19 cellular contexts compared by ENCODE assay signal in genomic region chr10:30215131-30215530, GRCh38.
DNase-seq lines count a peak whose midpoint lies in the region; ATAC-seq lines count a peak whose summit lies in the region.
"Had no signal": no experiment of that assay in that cellular context is flagged by ENCODE, and none has a peak within 500 bp of the region (broad histone marks: within the 10 kb centered on the region; RNA-seq: fewer than 3 reads in every experiment).

No MANE protein-coding gene starts in this region.

- H3K18ac ChIP-seq in mesenchymal stem cell (ENCODE audit: low read depth in 1 of 2, low read length in 2 of 2), result no peak overlapping the region

- no peak overlapping the region for H2BK15ac ChIP-seq in mesenchymal stem cell (ENCODE audit: low read depth, poor library complexity, severe bottlenecking)

- H2BK120ac ChIP-seq in mesenchymal stem cell (ENCODE audit: low read depth, low read length), result no peak overlapping the region

- no peak overlapping the region for H4K8ac ChIP-seq in mesenchymal stem cell (ENCODE audit: low read length)

- H3K27me3 ChIP-seq in adipocyte (replicated peaks; ENCODE audit: control insufficient read depth, insufficient read depth, low read length), result peaks cover under 1% of the 10 kb centered on the region
- peaks cover 0 to 2% of the 10 kb centered on the region in 2 experiments for H3K27me3 ChIP-seq in mesenchymal stem cell (ENCODE audit: control insufficient read depth in 1 of 2, insufficient read depth in 1 of 2, low read length in 2 of 2)
- no peaks in the 10 kb centered on the region for H3K27me3 ChIP-seq in subcutaneous abdominal adipose tissue (ENCODE audit: control insufficient read depth in 5 of 5, insufficient read depth in 4 of 5, low read length in 5 of 5)
- H3K27me3 ChIP-seq: brain microvascular endothelial cell, uterus had no signal

- 91% methylated on average over 2 of the region's 2 CpGs for WGBS in mesenchymal stem cell

- no peak overlapping the region for H2AFZ ChIP-seq in mesenchymal stem cell (ENCODE audit: low read depth, low read length)

- H3K27ac ChIP-seq in mesenchymal stem cell (ENCODE audit: low read length, poor library complexity, severe bottlenecking) (no peak overlapping the region), subcutaneous abdominal adipose tissue (ENCODE audit: low read depth, low read length) (peak overlapping the region; percentile 3)
- H3K27ac ChIP-seq: brain microvascular endothelial cell had no signal

- no peak overlapping the region for H2BK12ac ChIP-seq in mesenchymal stem cell (ENCODE audit: low read length in 2 of 2)

- H4K91ac ChIP-seq in mesenchymal stem cell (ENCODE audit: low read length), result no peak overlapping the region

- H3K9ac ChIP-seq in adipocyte (ENCODE audit: low read length) (no peak overlapping the region), mesenchymal stem cell (ENCODE audit: low read length) (peak overlapping the region; percentile 52), subcutaneous abdominal adipose tissue (ENCODE audit: low read length in 5 of 5) (peak overlapping the region in 2 of 5 donors; percentile 15 to 38)

- H3K4me1 ChIP-seq in adipocyte (ENCODE audit: control insufficient read depth, insufficient read depth, low read length) (peaks cover 14% of the 10 kb centered on the region), mesenchymal stem cell (ENCODE audit: control insufficient read depth, insufficient read depth, low read depth, low read length) (peaks cover 4% of the 10 kb centered on the region), subcutaneous abdominal adipose tissue (ENCODE audit: control insufficient read depth in 5 of 5, insufficient read depth in 5 of 5, low read length in 5 of 5) (peaks cover 3 to 24% (median 17%) of the 10 kb centered on the region in 5 donors)
- H3K4me1 ChIP-seq: uterus had no signal

- ATAC-seq in HG02571 (IDR thresholded peaks at IDR 0.05; ENCODE audit: unreplicated experiment), result no peak
- ATAC-seq: activated naive CD8-positive, alpha-beta T cell treated with anti-CD3 and anti-CD28 coated beads, Interleukin-2, amount 50 U/mL, for 24 hours; GM12878 had no signal

- H3K9me3 ChIP-seq in adipocyte (ENCODE audit: control insufficient read depth, low read length), result no peaks in the 10 kb centered on the region
- H3K9me3 ChIP-seq in mesenchymal stem cell (ENCODE audit: control insufficient read depth, low read length), result no peaks in the 10 kb centered on the region
- no peaks in the 10 kb centered on the region for H3K9me3 ChIP-seq in subcutaneous abdominal adipose tissue (ENCODE audit: control insufficient read depth in 5 of 5, low read length in 5 of 5)
- H3K9me3 ChIP-seq: uterus had no signal

- H3K4me3 ChIP-seq in adipocyte (ENCODE audit: low read length), result peak overlapping the region; percentile 60
- H3K4me3 ChIP-seq in mesenchymal stem cell (ENCODE audit: insufficient read depth in 1 of 2, low read depth in 1 of 2, low read length in 2 of 2), result peak overlapping the region in 1 of 2 experiments; percentile 58
- peak overlapping the region in 1 of 5 donors; percentile 13 for H3K4me3 ChIP-seq in subcutaneous abdominal adipose tissue (ENCODE audit: low read depth in 1 of 5, low read length in 5 of 5)
- H3K4me3 ChIP-seq: GM12878, uterus had no signal

- H3K14ac ChIP-seq in mesenchymal stem cell (ENCODE audit: low read length in 2 of 2), result no peak overlapping the region

- H3K36me3 ChIP-seq in adipocyte (ENCODE audit: control insufficient read depth, insufficient read depth, low read length, severe bottlenecking) (no peaks in the 10 kb centered on the region), mesenchymal stem cell (ENCODE audit: control insufficient read depth in 1 of 2, insufficient read depth in 2 of 2, low read depth in 1 of 2, low read length in 2 of 2) (no peaks in the 10 kb centered on the region), subcutaneous abdominal adipose tissue (ENCODE audit: control insufficient read depth in 5 of 5, insufficient read depth in 5 of 5, low read length in 5 of 5) (no peaks in the 10 kb centered on the region)
- H3K36me3 ChIP-seq: brain microvascular endothelial cell, uterus had no signal

- no peaks in the 10 kb centered on the region for H3K79me1 ChIP-seq in mesenchymal stem cell (replicated peaks; ENCODE audit: low read length, poor library complexity, severe bottlenecking)

- no peak overlapping the region for H3K4ac ChIP-seq in mesenchymal stem cell (ENCODE audit: low read depth in 1 of 2, low read length in 2 of 2)

- H3K23ac ChIP-seq in mesenchymal stem cell (ENCODE audit: low read length in 2 of 2), result no peak overlapping the region

- H2BK5ac ChIP-seq in mesenchymal stem cell (ENCODE audit: low read depth, low read length, poor library complexity, severe bottlenecking), result no peak overlapping the region

- no peak overlapping the region for H3K4me2 ChIP-seq in mesenchymal stem cell (ENCODE audit: low read length, poor library complexity, severe bottlenecking)

- DNase-seq in EH (ENCODE audit: low read depth), result peak; percentile 39
- peak; percentile 19 for DNase-seq in adipocyte (ENCODE audit: low read depth)
- no peak for DNase-seq in mesenchymal stem cell
- DNase-seq in cerebellum (ENCODE audit: low spot score), result no peak
- no peak for DNase-seq in iPS-NIHi7 (ENCODE audit: extremely low spot score)
- DNase-seq: activated CD4-positive, alpha-beta memory T cell treated with anti-CD3 and anti-CD28 coated beads, Interleukin-2, amount 10 ng/mL, durations not matched to agents 7 days and 5 days; activated effector memory CD4-positive, alpha-beta T cell treated with anti-CD3 and anti-CD28 coated beads, Interleukin-2, amount 50 U/mL, for 16 hours; activated naive CD8-positive, alpha-beta T cell treated with anti-CD3 and anti-CD28 coated beads, Interleukin-2, amount 50 U/mL, for 24 hours; AML-193; brain microvascular endothelial cell; DMS79; NCI-H1105; NCI-H226; NCI-H748 treated with DMSO at 0.1 percent for 48 hours; nucleus accumbens had no signal

- no peak overlapping the region for H2AK5ac ChIP-seq in mesenchymal stem cell (ENCODE audit: low read length, severe bottlenecking)

Comparison
In these comparisons a context has a peak if more than half of its experiments do, and no peak if none do; other contexts are left out.
1. DNase-seq: peak in EH (single experiment) and adipocyte (single experiment); none in mesenchymal stem cell (single experiment), cerebellum (single experiment) and iPS-NIHi7 (single experiment).